Comparison of ENCODE assay signal across 19 cellular contexts in the genomic region with DNA sequence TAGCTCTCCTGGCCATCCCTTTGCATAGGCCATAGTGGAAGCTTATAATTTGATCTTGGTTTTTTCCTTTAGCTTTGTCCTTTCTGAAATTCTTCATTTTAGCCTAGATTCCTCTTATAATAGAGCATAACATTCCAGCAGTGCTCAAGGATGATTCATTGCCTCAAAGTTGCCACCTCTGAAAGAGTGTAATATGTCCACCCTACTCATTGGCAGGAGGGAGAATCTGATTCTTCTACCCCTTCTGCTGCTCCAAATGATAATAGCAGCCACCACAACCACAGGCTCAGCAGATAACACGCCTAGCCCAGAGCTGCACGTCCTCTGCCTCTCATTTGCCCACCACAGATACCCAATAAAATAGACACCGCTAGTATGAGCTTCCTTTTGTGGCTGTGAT.
A peak's percentile ranks its signal among the peaks of the same experiment; 100 is the strongest.
DNase-seq lines count a peak whose midpoint lies in the region; ATAC-seq and TF ChIP-seq lines count a peak whose summit lies in the region.
"Had no signal": no experiment of that assay in that cellular context is flagged by ENCODE, and none has a peak within 500 bp of the region (broad histone marks: within the 10 kb centered on the region; RNA-seq: fewer than 3 reads in every experiment).

No MANE protein-coding gene starts in this region.

- WGBS in gastroesophageal sphincter (ENCODE audit: low coverage in 1 of 2), 2 donors: 65 to 67% methylated on average over 3 of the region's 3 CpGs

- H2AFZ ChIP-seq in Loucy (ENCODE audit: low read length): no peak overlapping the region

- peak; percentile 20 for DNase-seq in Daoy (ENCODE audit: low read depth)
- DNase-seq in choroid plexus epithelial cell (ENCODE audit: low read depth): peak; percentile 64
- peak; percentile 45 for DNase-seq in non-pigmented ciliary epithelial cell (ENCODE audit: low read depth)
- DNase-seq in mucosa of descending colon: no peak
- no peak for DNase-seq in middle frontal gyrus (ENCODE audit: extremely low spot score, low spot score)
- DNase-seq: activated naive CD4-positive, alpha-beta T cell treated with anti-CD3 and anti-CD28 coated beads, Interleukin-2, amount 50 U/mL, for 16 hours; activated T-cell treated with anti-CD3 and anti-CD28 coated beads, Interleukin-2, amount 50 U/mL, for 1 hour; BE2C; heart right ventricle; mammary epithelial cell; NCI-H1694 treated with DMSO at 0.1 percent for 48 hours; RPMI8226; small intestine; stimulated activated CD4-positive, alpha-beta T cell treated with anti-CD3 and anti-CD28 coated beads, Interleukin-4, amount 100 ng/mL, for 1 hour; T-cell had no signal

- no peaks in the 10 kb centered on the region for H3K9me2 ChIP-seq in Loucy (replicated peaks; ENCODE audit: low read depth, low read length)

- no peak overlapping the region for H3K4me3 ChIP-seq in Loucy (ENCODE audit: low read length, poor library complexity, severe bottlenecking)
- no peak overlapping the region for H3K4me3 ChIP-seq in choroid plexus epithelial cell (ENCODE audit: low read depth, low read length)
- H3K4me3 ChIP-seq in mucosa of descending colon: no peak overlapping the region
- no peak overlapping the region for H3K4me3 ChIP-seq in gastroesophageal sphincter
- H3K4me3 ChIP-seq: heart right ventricle had no signal

- H3K9me3 ChIP-seq in Loucy (ENCODE audit: insufficient read depth, low read depth, low read length): no peaks in the 10 kb centered on the region
- no peaks in the 10 kb centered on the region for H3K9me3 ChIP-seq in mucosa of descending colon
- no peaks in the 10 kb centered on the region for H3K9me3 ChIP-seq in gastroesophageal sphincter
- H3K9me3 ChIP-seq: BE2C, heart right ventricle had no signal

- H3K4me2 ChIP-seq in Loucy (ENCODE audit: low read depth, low read length, poor library complexity, severe bottlenecking): peak overlapping the region; percentile 23

- H3K4me1 ChIP-seq in Loucy (ENCODE audit: insufficient read depth, low read length, poor library complexity, severe bottlenecking) (peaks cover 9% of the 10 kb centered on the region), mucosa of descending colon (ENCODE audit: low read depth) (no peaks in the 10 kb centered on the region), gastroesophageal sphincter (no peaks in the 10 kb centered on the region)
- H3K4me1 ChIP-seq: BE2C had no signal

- ATAC-seq in mucosa of descending colon: no peak
- ATAC-seq in HG02759 (IDR thresholded peaks at IDR 0.05; ENCODE audit: unreplicated experiment): no peak
- no peak for ATAC-seq in gastroesophageal sphincter
- ATAC-seq: esophagus mucosa, heart right ventricle, T-cell had no signal

- H3K79me2 ChIP-seq in Loucy (ENCODE audit: insufficient read depth, low read length): no peaks in the 10 kb centered on the region

- H3K36me3 ChIP-seq in Loucy (ENCODE audit: insufficient read depth, low read length): no peaks in the 10 kb centered on the region
- H3K36me3 ChIP-seq in mucosa of descending colon (ENCODE audit: low read depth): no peaks in the 10 kb centered on the region
- no peaks in the 10 kb centered on the region for H3K36me3 ChIP-seq in gastroesophageal sphincter
- H3K36me3 ChIP-seq: BE2C, heart right ventricle had no signal

- H3F3A ChIP-seq in Loucy (ENCODE audit: low read depth): no peaks in the 10 kb centered on the region

- no peak for TF ChIP-seq POLR2A in gastroesophageal sphincter (IDR thresholded peaks at IDR 0.05)

- H3K27ac ChIP-seq in gastroesophageal sphincter: no peak overlapping the region
- H3K27ac ChIP-seq: heart right ventricle had no signal

- TF ChIP-seq EP300 in gastroesophageal sphincter (IDR thresholded peaks at IDR 0.05): no peak

- intact Hi-C loops in mucosa of descending colon (cut with DNase I, micrococcal nuclease): no loop called here

- H3K27me3 ChIP-seq in Loucy (ENCODE audit: insufficient read depth, low read length, poor library complexity, severe bottlenecking) (no peaks in the 10 kb centered on the region), gastroesophageal sphincter (no peaks in the 10 kb centered on the region)
- H3K27me3 ChIP-seq: BE2C, heart right ventricle had no signal

- H3K9ac ChIP-seq in Loucy (ENCODE audit: low read depth, low read length, poor library complexity, severe bottlenecking): no peak overlapping the region

- no peaks in the 10 kb centered on the region for H4K20me1 ChIP-seq in Loucy (ENCODE audit: insufficient read depth, low read length, poor library complexity, severe bottlenecking)

- TF ChIP-seq CTCF in Loucy (conservative IDR thresholded peaks at IDR 0.05; ENCODE audit: low read length): no peak
- no peak for TF ChIP-seq CTCF in choroid plexus epithelial cell (conservative IDR thresholded peaks at IDR 0.05; ENCODE audit: low read depth, low read length)
- TF ChIP-seq CTCF in mucosa of descending colon (IDR thresholded peaks at IDR 0.05): no peak
- TF ChIP-seq CTCF in gastroesophageal sphincter (IDR thresholded peaks at IDR 0.05): no peak

Comparison
In these comparisons a context has a peak if more than half of its experiments do, and no peak if none do; other contexts are left out.
1. DNase-seq: peak in Daoy (single experiment), choroid plexus epithelial cell (single experiment) and non-pigmented ciliary epithelial cell (single experiment); none in mucosa of descending colon (0 of 3) and middle frontal gyrus (single experiment).